In the genomic region with DNA sequence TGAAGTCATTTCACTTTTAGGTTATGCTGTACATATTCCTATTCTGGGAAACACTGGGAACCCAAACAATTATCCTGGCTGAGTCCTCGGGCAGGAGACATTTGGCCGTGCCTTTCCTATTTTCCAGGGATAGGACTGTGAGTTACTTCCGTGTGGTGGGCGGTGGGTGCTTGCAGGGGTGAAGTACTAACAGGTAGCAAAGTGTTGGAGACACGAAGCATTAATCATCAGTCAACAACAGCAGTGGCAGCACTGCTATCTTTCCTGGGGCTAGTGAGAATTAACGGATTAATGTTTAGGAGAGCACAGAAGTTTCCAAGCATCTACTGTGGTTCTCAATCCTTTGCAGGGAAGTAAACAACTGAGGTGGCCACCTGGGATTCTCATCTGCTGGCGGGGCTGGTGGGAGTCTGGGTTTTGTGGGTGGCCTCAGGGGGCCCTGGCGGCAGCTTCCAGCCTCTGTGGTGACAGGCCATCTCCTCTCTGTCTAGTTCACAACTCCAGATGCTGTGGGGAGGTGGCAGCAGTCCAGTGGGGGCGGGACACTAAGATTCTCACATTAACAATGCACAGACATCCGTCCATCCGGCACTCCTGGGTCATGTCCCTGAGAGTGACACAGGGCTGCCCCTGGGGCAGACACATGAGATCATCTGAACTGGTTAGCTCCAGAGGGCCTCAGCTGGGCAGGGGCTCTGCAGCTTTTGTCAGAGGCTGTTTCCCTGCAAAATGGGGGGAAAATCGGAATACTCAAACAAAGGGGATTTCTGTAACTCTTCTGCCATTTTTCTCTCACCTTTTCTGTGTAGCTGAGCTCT, we compare ENCODE assay signal across 10 cellular contexts.
DNase-seq lines count a peak whose midpoint lies in the region; ATAC-seq and TF ChIP-seq lines count a peak whose summit lies in the region.
"Had no signal": no experiment of that assay in that cellular context is flagged by ENCODE, and none has a peak within 500 bp of the region (broad histone marks: within the 10 kb centered on the region; RNA-seq: fewer than 3 reads in every experiment).

No MANE protein-coding gene starts in this region.

- DNase-seq in BE2C (peak; percentile 96), NCI-H2171 treated with DMSO at 0.1 percent for 48 hours (lab: John Stamatoyannopoulos, UW) (peak; percentile 75), endodermal cell (no peak), naive B cell (no peak), lower leg skin (ENCODE audit: low spot score in 2 of 2) (no peak)

- ATAC-seq in naive B cell (ENCODE audit: low read depth in 2 of 2), result no peak
- no peak for ATAC-seq in GM19395 (IDR thresholded peaks at IDR 0.05; ENCODE audit: unreplicated experiment)
- no peak for ATAC-seq in HG03354 (IDR thresholded peaks at IDR 0.05; ENCODE audit: poor library complexity, severe bottlenecking, unreplicated experiment)
- ATAC-seq in HG03039 (IDR thresholded peaks at IDR 0.05; ENCODE audit: unreplicated experiment), result no peak
- ATAC-seq: GM12878 had no signal

- H3K4me1 Mint-ChIP-seq in endodermal cell (peaks cover 15% of the 10 kb centered on the region), naive B cell (peaks cover 33 to 47% (median 38%) of the 10 kb centered on the region in 3 donors)

- H3K9me3 ChIP-seq in BE2C (no peaks in the 10 kb centered on the region), endodermal cell (ENCODE audit: control insufficient read depth, low read length) (no peaks in the 10 kb centered on the region)
- H3K9me3 ChIP-seq: thoracic aorta had no signal

- H3K4me1 ChIP-seq in BE2C (peaks cover 16% of the 10 kb centered on the region), endodermal cell (ENCODE audit: control insufficient read depth, insufficient read depth, low read length) (peaks cover 12% of the 10 kb centered on the region)

- no peaks in the 10 kb centered on the region for H3K36me3 Mint-ChIP-seq in endodermal cell (ENCODE audit: low read depth)
- H3K36me3 Mint-ChIP-seq in naive B cell, result peaks cover 7 to 25% of the 10 kb centered on the region in 2 donors

- H3K36me3 ChIP-seq in BE2C (no peaks in the 10 kb centered on the region), endodermal cell (ENCODE audit: control insufficient read depth, insufficient read depth, low read length) (no peaks in the 10 kb centered on the region)
- H3K36me3 ChIP-seq: thoracic aorta had no signal

- H3K27ac ChIP-seq in endodermal cell (ENCODE audit: low read depth, low read length), result peak overlapping the region; percentile 99
- H3K27ac ChIP-seq: thoracic aorta had no signal

- peak overlapping the region; percentile 70 for H3K27ac Mint-ChIP-seq in endodermal cell
- peak overlapping the region; percentile 42 to 89 (median 82) for H3K27ac Mint-ChIP-seq in naive B cell

- intact Hi-C loops in lower leg skin (cut with DNase I; ENCODE audit: low total_unique reads), result no loop called here

- H3K4me3 Mint-ChIP-seq in endodermal cell (no peak overlapping the region), naive B cell (peak overlapping the region in 1 of 8 donors; percentile 47)

- H3K9ac ChIP-seq in endodermal cell (ENCODE audit: extremely low read depth, low read length, poor library complexity, severe bottlenecking), result no peak overlapping the region

- WGBS in endodermal cell (ENCODE audit: insufficient coverage in 1 of 2, insufficient read length in 1 of 2), 2 experiments, result 71 to 83% methylated on average over 10 to 12 of the region's 12 CpGs
- 50 to 61% methylated on average over 12 of the region's 12 CpGs for WGBS in lower leg skin, 2 donors

- H3K9me3 Mint-ChIP-seq in endodermal cell (no peaks in the 10 kb centered on the region), naive B cell (no peaks in the 10 kb centered on the region)

- H3K4me3 ChIP-seq in BE2C (ENCODE audit: low read depth, low read length) (peak overlapping the region; percentile 31), endodermal cell (ENCODE audit: low read length) (no peak overlapping the region), lower leg skin (ENCODE audit: low read depth, poor library complexity, severe bottlenecking) (no peak overlapping the region)
- H3K4me3 ChIP-seq: GM12878, thoracic aorta had no signal

- H3K27me3 Mint-ChIP-seq in endodermal cell (ENCODE audit: insufficient read depth), result no peaks in the 10 kb centered on the region
- H3K27me3 Mint-ChIP-seq in naive B cell, result no peaks in the 10 kb centered on the region

- H3K27me3 ChIP-seq in BE2C (no peaks in the 10 kb centered on the region), endodermal cell (ENCODE audit: control insufficient read depth, insufficient read depth, low read length, poor library complexity, severe bottlenecking) (no peaks in the 10 kb centered on the region)

- TF ChIP-seq CTCF in BE2C (IDR thresholded peaks at IDR 0.05; ENCODE audit: low read depth, low read length) (peak; percentile 16; the same call in 1 of the 2 replicates), endodermal cell (conservative IDR thresholded peaks at IDR 0.05) (no peak), lower leg skin (IDR thresholded peaks at IDR 0.05) (no peak)

- no peak for TF ChIP-seq POLR2A in lower leg skin (IDR thresholded peaks at IDR 0.05)

Comparison
In these comparisons a context has a peak if more than half of its experiments do, and no peak if none do; other contexts are left out.
1. DNase-seq: peak in BE2C (single experiment) and NCI-H2171 treated with DMSO at 0.1 percent for 48 hours (single experiment); none in endodermal cell (single experiment), naive B cell (single experiment) and lower leg skin (0 of 2).